In the genomic region with DNA sequence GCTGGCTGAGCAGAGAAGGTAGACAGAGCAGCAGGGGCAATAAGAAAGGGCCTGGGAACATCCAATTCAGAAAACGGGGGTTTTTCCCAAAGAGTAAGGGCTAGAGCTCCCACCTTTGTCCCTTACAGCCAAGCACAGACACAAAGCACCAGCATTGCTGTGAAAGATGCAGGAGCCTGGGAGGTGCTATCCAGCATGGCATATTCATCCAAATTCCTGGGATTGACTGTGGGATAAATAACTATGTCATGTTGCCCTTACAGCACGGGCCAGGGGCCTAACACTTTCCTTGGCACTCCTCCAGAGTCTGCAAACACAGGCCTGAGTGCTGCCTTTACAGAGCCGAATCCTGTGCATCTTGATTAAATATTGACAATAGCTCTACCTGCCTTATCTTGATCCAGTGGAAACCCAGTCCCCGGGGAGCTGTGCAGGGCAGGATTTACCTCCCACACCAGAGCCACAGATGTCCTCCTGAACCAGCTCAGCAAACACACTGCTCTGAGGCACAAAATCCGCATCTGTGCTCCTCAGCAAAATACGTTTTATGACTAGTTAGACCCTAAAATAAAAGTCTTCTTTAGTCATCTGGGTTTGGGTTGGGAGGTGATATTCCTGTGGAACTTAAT, we compare ENCODE assay signal across 16 cellular contexts. TPM values are rescaled to one million over a fixed set of nuclear protein-coding genes. Genes with fewer than 3 reads are reported as not detected.
A peak's percentile ranks its signal among the peaks of the same experiment; 100 is the strongest.
DNase-seq lines count a peak whose midpoint lies in the region; ATAC-seq, FAIRE-seq and TF ChIP-seq lines count a peak whose summit lies in the region.
"Had no signal": no experiment of that assay in that cellular context is flagged by ENCODE, and none has a peak within 500 bp of the region (broad histone marks: within the 10 kb centered on the region; RNA-seq: fewer than 3 reads in every experiment).

No MANE protein-coding gene starts in this region.

- CTCF ChIA-PET in HEK293 (lab: Yijun Ruan, JAX), result interaction anchor here (0.7 to 1.2 kb wide), 3 partner anchors 9 to 89 kb away, joined by 3 to 5 read pairs (median 4); no protein-coding TSS in a partner anchor
- CTCF ChIA-PET in WTC11 (lab: Charles Lee), result interaction anchor here (1.3 kb wide), 1 partner anchor 89 kb away, joined by 4 read pairs; no protein-coding TSS in a partner anchor
- CTCF ChIA-PET in CD4-positive, alpha-beta memory T cell (lab: Charles Lee; ENCODE audit: partially characterized antibody), result interaction anchor here (1.3 to 1.5 kb wide), 2 partner anchors 90 to 94 kb away, joined by 3 read pairs; no protein-coding TSS in a partner anchor

- no peaks in the 10 kb centered on the region for H3K9me3 ChIP-seq in HEK293 (ENCODE audit: control insufficient read depth, insufficient read depth, low read depth, low read length)
- no peaks in the 10 kb centered on the region for H3K9me3 ChIP-seq in prostate gland
- no peaks in the 10 kb centered on the region for H3K9me3 ChIP-seq in CD4-positive, alpha-beta memory T cell (ENCODE audit: control insufficient read depth in 1 of 2, low read length in 2 of 2)
- no peaks in the 10 kb centered on the region for H3K9me3 ChIP-seq in kidney (ENCODE audit: control insufficient read depth in 1 of 2, low read length in 2 of 2)

- 30% methylated on average over 6 of the region's 6 CpGs for WGBS in prostate gland

- H3K4me1 ChIP-seq in HEK293 (ENCODE audit: control insufficient read depth, insufficient read depth, low read length), result peaks cover 4% of the 10 kb centered on the region; the same call in 1 of the 2 replicates
- peaks cover 12% of the 10 kb centered on the region for H3K4me1 ChIP-seq in prostate gland (replicated peaks)
- H3K4me1 ChIP-seq in CD4-positive, alpha-beta memory T cell (ENCODE audit: insufficient read depth, low read length), result no peaks in the 10 kb centered on the region
- peaks cover 20 to 29% of the 10 kb centered on the region in 2 donors for H3K4me1 ChIP-seq in kidney (ENCODE audit: control insufficient read depth in 1 of 2, insufficient read depth in 1 of 2, low read depth in 1 of 2, low read length in 2 of 2)

- H3K9ac ChIP-seq in kidney (ENCODE audit: low read length in 2 of 2), result no peak overlapping the region

- H3K4me1 Mint-ChIP-seq in WTC11, result peaks cover 18% of the 10 kb centered on the region
- H3K4me1 Mint-ChIP-seq in CD4-positive, alpha-beta memory T cell, result no peaks in the 10 kb centered on the region

- peak overlapping the region; percentile 37; the same call in 1 of the 2 replicates for H3K27ac ChIP-seq in HEK293 (ENCODE audit: extremely low read depth, low read depth, low read length)
- H3K27ac ChIP-seq in prostate gland, result peak overlapping the region; percentile 45 to 62
- H3K27ac ChIP-seq in CD4-positive, alpha-beta memory T cell (ENCODE audit: low read depth, low read length), result no peak overlapping the region
- H3K27ac ChIP-seq in kidney (ENCODE audit: low read depth in 2 of 2, low read length in 2 of 2), result peak overlapping the region in 1 of 2 donors; percentile 41
- H3K27ac ChIP-seq: foreskin keratinocyte had no signal

- no peak overlapping the region for H3K4me3 Mint-ChIP-seq in WTC11
- no peak overlapping the region for H3K4me3 Mint-ChIP-seq in CD4-positive, alpha-beta memory T cell
- H3K4me3 Mint-ChIP-seq: activated T-cell treated with anti-CD3 and anti-CD28 coated beads, Interleukin-2, amount 50 U/mL, for 4 hours; IgD-negative memory B cell had no signal

- H3K27ac Mint-ChIP-seq in WTC11, result 0 out of 2 replicates have a peak overlapping the region, but pooled peaks have one; percentile 21
- no peak overlapping the region for H3K27ac Mint-ChIP-seq in CD4-positive, alpha-beta memory T cell

- peaks cover 3% of the 10 kb centered on the region for H3K9me3 Mint-ChIP-seq in WTC11
- peaks cover 0 to 10% (median 3%) of the 10 kb centered on the region in 8 donors for H3K9me3 Mint-ChIP-seq in CD4-positive, alpha-beta memory T cell

- peaks cover 3% of the 10 kb centered on the region for H3K36me3 Mint-ChIP-seq in WTC11
- peaks cover 2% of the 10 kb centered on the region in 2 donors for H3K36me3 Mint-ChIP-seq in CD4-positive, alpha-beta memory T cell

- H3K4me3 ChIP-seq in HEK293 (ENCODE audit: low read depth, low read length) (no peak overlapping the region), prostate gland (no peak overlapping the region), kidney (ENCODE audit: low read length in 2 of 2) (peak overlapping the region in 1 of 2 donors; percentile 27)
- no peak overlapping the region for H3K4me3 ChIP-seq in CD4-positive, alpha-beta memory T cell (ENCODE audit: low read length in 2 of 2)

- TF ChIP-seq CTCF in HEK293 (tag by site-specific recombination; IDR thresholded peaks at IDR 0.05) (no peak), WTC11 (IDR thresholded peaks at IDR 0.05) (no peak), prostate gland (IDR thresholded peaks at IDR 0.05) (no peak), kidney (IDR thresholded peaks at IDR 0.05; ENCODE audit: borderline replicate concordance, extremely low read depth, insufficient read depth) (no peak)

- no peaks in the 10 kb centered on the region for H3K27me3 Mint-ChIP-seq in WTC11 (ENCODE audit: low read depth)
- peaks cover 4 to 6% of the 10 kb centered on the region in 2 donors for H3K27me3 Mint-ChIP-seq in CD4-positive, alpha-beta memory T cell
- H3K27me3 Mint-ChIP-seq: IgD-negative memory B cell had no signal

- no peak for TF ChIP-seq POLR2A in prostate gland (IDR thresholded peaks at IDR 0.05)

- DNase-seq in NCI-H2196 (lab: John Stamatoyannopoulos, UW; ENCODE audit: unreplicated experiment) (peak; percentile 75), WTC11 (ENCODE audit: low spot score) (no peak), prostate gland (ENCODE audit: low spot score) (peak; percentile 73), T-helper 9 cell (no peak), kidney (no peak)
- no peak for DNase-seq in CD4-positive, alpha-beta memory T cell
- DNase-seq: activated CD4-positive, CD25-positive, alpha-beta regulatory T cell treated with anti-CD3 and anti-CD28 coated beads, Interleukin-2, amount 50 U/mL, for 72 hours; activated T-cell treated with anti-CD3 and anti-CD28 coated beads, Interleukin-2, amount 50 U/mL, for 4 hours; foreskin keratinocyte had no signal

- POLR2A ChIA-PET in HEK293 (lab: Yijun Ruan, JAX) (no interaction called here), WTC11 (lab: Charles Lee) (no interaction called here)
- POLR2A ChIA-PET in CD4-positive, alpha-beta memory T cell (lab: Charles Lee; ENCODE audit: partially characterized antibody), result no interaction called here

- intact Hi-C loops in prostate gland (cut with DNase I), result no loop called here
- intact Hi-C loops in CD4-positive, alpha-beta memory T cell (cut with micrococcal nuclease), result no loop called here
- intact Hi-C loops in kidney (cut with DNase I), result no loop called here

- no peaks in the 10 kb centered on the region for H3K27me3 ChIP-seq in prostate gland (replicated peaks; ENCODE audit: insufficient read depth)
- no peaks in the 10 kb centered on the region for H3K27me3 ChIP-seq in CD4-positive, alpha-beta memory T cell (ENCODE audit: insufficient read depth, low read length)

- no peak for FAIRE-seq in kidney (lab: Jason Lieb, UNC)
- FAIRE-seq: H54 had no signal

- ATAC-seq in WTC11 (no peak), HG02870 (IDR thresholded peaks at IDR 0.05; ENCODE audit: unreplicated experiment) (no peak)
- ATAC-seq: activated T-cell treated with anti-CD3 and anti-CD28 coated beads, Interleukin-2, amount 50 U/mL, for 4 hours; foreskin keratinocyte had no signal

- H3K36me3 ChIP-seq in HEK293 (ENCODE audit: control insufficient read depth in 2 of 2, insufficient read depth in 1 of 2, low read length in 2 of 2) (no peaks in the 10 kb centered on the region), prostate gland (no peaks in the 10 kb centered on the region), kidney (ENCODE audit: control insufficient read depth in 1 of 2, insufficient read depth in 2 of 2, low read length in 2 of 2) (no peaks in the 10 kb centered on the region)
- H3K36me3 ChIP-seq in CD4-positive, alpha-beta memory T cell (ENCODE audit: insufficient read depth, low read length), result no peaks in the 10 kb centered on the region

TF ChIP-seq in HEK293, 187 proteins besides CTCF, POLR2A, EP300 and RAD21 (continues in another document):
- no peak for TF ChIP-seq ZNF548 (tag by site-specific recombination; IDR thresholded peaks at IDR 0.05)
- 0 out of 2 replicates have a peak, but pooled peaks have one; percentile 14 for TF ChIP-seq ZFHX2 (tag by site-specific recombination; conservative IDR thresholded peaks at IDR 0.05)
- TF ChIP-seq, protein P1, sequence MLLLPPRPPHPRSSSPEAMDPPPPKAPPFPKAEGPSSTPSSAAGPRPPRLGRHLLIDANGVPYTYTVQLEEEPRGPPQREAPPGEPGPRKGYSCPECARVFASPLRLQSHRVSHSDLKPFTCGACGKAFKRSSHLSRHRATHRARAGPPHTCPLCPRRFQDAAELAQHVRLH (tag by site-specific recombination; IDR thresholded peaks at IDR 0.05), result 0 out of 2 replicates have a peak, but pooled peaks have one; percentile 15
- TF ChIP-seq ZNF221 (tag by site-specific recombination; IDR thresholded peaks at IDR 0.05; ENCODE audit: borderline replicate concordance), result no peak
- TF ChIP-seq ZNF155 (tag by site-specific recombination; IDR thresholded peaks at IDR 0.05), result no peak
- no peak for TF ChIP-seq ZNF560 (tag by site-specific recombination; IDR thresholded peaks at IDR 0.05; ENCODE audit: borderline replicate concordance)

TF ChIP-seq in WTC11, 78 proteins besides CTCF, POLR2A, EP300 and RAD21:
- no peak for TF ChIP-seq PRRX2 (CRISPR knock-in tag; IDR thresholded peaks at IDR 0.05)
- TF ChIP-seq GABPB1 (CRISPR knock-in tag; IDR thresholded peaks at IDR 0.05), result peak; percentile 58; the same call in 1 of the 2 replicates

RNA-seq across cellular contexts. Expression of a gene that starts 36.3 kb away (rescaled TPM):
- total RNA-seq in WTC11 (2021) (2.7 to 3.0 TPM (median 3.0 TPM) in 3 replicates), prostate gland (1 to 10 TPM; 7.7 to 9.5 TPM), kidney (4.3 TPM)
- total RNA-seq in CD4-positive, alpha-beta memory T cell, result not detected
- not detected for polyA plus RNA-seq in CD4-positive, alpha-beta memory T cell
- 4.9 TPM for polyA plus RNA-seq in kidney (ENCODE audit: insufficient read depth, low read depth, low replicate concordance)
- total RNA-seq: activated T-cell treated with anti-CD3 and anti-CD28 coated beads, Interleukin-2, amount 50 U/mL, for 4 hours; foreskin keratinocyte had no signal
- polyA plus RNA-seq: foreskin keratinocyte, neural cell had no signal

RNA-seq across cellular contexts. Expression of a gene that starts 44.5 kb away (rescaled TPM):
- total RNA-seq in WTC11 (2021) (0.07 to 0.27 TPM (median 0.22 TPM) in 3 replicates), prostate gland (1 to 10 TPM in 1 of 2 donors, under 1 TPM in 1; 0.74 to 1.5 TPM), kidney (18.5 TPM)
- total RNA-seq in CD4-positive, alpha-beta memory T cell, result under 1 TPM; 0.47 to 0.64 TPM
- polyA plus RNA-seq in CD4-positive, alpha-beta memory T cell, result 1 to 10 TPM in 1 of 2 donors, under 1 TPM in 1; 0.37 to 2.0 TPM
- polyA plus RNA-seq in kidney (ENCODE audit: insufficient read depth, low read depth, low replicate concordance), result 0.95 TPM
- total RNA-seq: foreskin keratinocyte, kidney epithelial cell, skeletal muscle tissue had no signal
- polyA plus RNA-seq: foreskin keratinocyte, neural cell had no signal

Comparison
In these comparisons a context has a peak if more than half of its experiments do, and no peak if none do; other contexts are left out.
1. DNase-seq: peak in NCI-H2196 (single experiment) and prostate gland (single experiment); none in WTC11 (single experiment), T-helper 9 cell (single experiment), CD4-positive, alpha-beta memory T cell (0 of 5) and kidney (single experiment).